14 cellular contexts compared by ENCODE assay signal in genomic region chr1:27785763-27786162, GRCh38. TPM values are rescaled to one million over a fixed set of nuclear protein-coding genes. Genes with fewer than 3 reads are reported as not detected.
DNase-seq lines count a peak whose midpoint lies in the region; ATAC-seq, FAIRE-seq and TF ChIP-seq lines count a peak whose summit lies in the region.
"Had no signal": no experiment of that assay in that cellular context is flagged by ENCODE, and none has a peak within 500 bp of the region (broad histone marks: within the 10 kb centered on the region; RNA-seq: fewer than 3 reads in every experiment).

No MANE protein-coding gene starts in this region.

- peak; percentile 36 for ATAC-seq in left lobe of liver

- peak overlapping the region; percentile 27 for H2AFZ ChIP-seq in mammary epithelial cell (ENCODE audit: low read depth, low read length)

- H3K27me3 ChIP-seq in mammary epithelial cell (ENCODE audit: insufficient read depth, low read length): no peaks in the 10 kb centered on the region
- no peaks in the 10 kb centered on the region for H3K27me3 ChIP-seq in tibial nerve

- no peaks in the 10 kb centered on the region for H3K27me3 Mint-ChIP-seq in activated naive CD4-positive, alpha-beta T cell treated with anti-CD3 and anti-CD28 coated beads, Interleukin-2, amount 50 U/mL, for 24 hours

- no peaks in the 10 kb centered on the region for H3K9me3 Mint-ChIP-seq in activated naive CD4-positive, alpha-beta T cell treated with anti-CD3 and anti-CD28 coated beads, Interleukin-2, amount 50 U/mL, for 24 hours
- H3K9me3 Mint-ChIP-seq: neural crest cell had no signal

- H3K4me3 Mint-ChIP-seq in activated naive CD4-positive, alpha-beta T cell treated with anti-CD3 and anti-CD28 coated beads, Interleukin-2, amount 50 U/mL, for 24 hours: no peak overlapping the region
- H3K4me3 Mint-ChIP-seq: neural crest cell had no signal

- H3K4me2 ChIP-seq in mammary epithelial cell (ENCODE audit: insufficient read depth, low read depth, low read length): no peak overlapping the region
- H3K4me2 ChIP-seq: A549 had no signal

- no TSS peak for BruUV-seq in mammary epithelial cell (replicated peaks; lab: Mats Ljungman, UMichigan)

- H3K27ac ChIP-seq in mammary epithelial cell (ENCODE audit: insufficient read depth, low read depth, low read length): peak overlapping the region; percentile 7
- H3K27ac ChIP-seq in tibial nerve: peak overlapping the region in 3 of 4 donors; percentile 12 to 48 (median 26)
- H3K27ac ChIP-seq: A549 had no signal

- H3K9me3 ChIP-seq in mammary epithelial cell (replicated peaks; ENCODE audit: insufficient read depth, low read length): no peaks in the 10 kb centered on the region
- H3K9me3 ChIP-seq in tibial nerve: no peaks in the 10 kb centered on the region
- H3K9me3 ChIP-seq: A549 had no signal

- H3K4me3 ChIP-seq in mammary epithelial cell (replicated peaks in 1 of 3; ENCODE audit: insufficient read depth in 1 of 3, low read depth in 2 of 3, low read length in 3 of 3): no peak overlapping the region
- H3K4me3 ChIP-seq in tibial nerve: no peak overlapping the region
- H3K4me3 ChIP-seq: A549 had no signal

- CTCF ChIA-PET in mammary epithelial cell (lab: Charles Lee; ENCODE audit: low non-redundant PET): no interaction called here

- peak overlapping the region; percentile 27 for H3K27ac Mint-ChIP-seq in activated naive CD4-positive, alpha-beta T cell treated with anti-CD3 and anti-CD28 coated beads, Interleukin-2, amount 50 U/mL, for 24 hours

- peaks cover 43% of the 10 kb centered on the region for H3K4me1 Mint-ChIP-seq in activated naive CD4-positive, alpha-beta T cell treated with anti-CD3 and anti-CD28 coated beads, Interleukin-2, amount 50 U/mL, for 24 hours
- H3K4me1 Mint-ChIP-seq: neural crest cell had no signal

- FAIRE-seq in D721Med (lab: Jason Lieb, UNC) (no peak), GM12891 (lab: Jason Lieb, UNC) (no peak)
- FAIRE-seq: A549 had no signal

- no peaks in the 10 kb centered on the region for H4K20me1 ChIP-seq in mammary epithelial cell (ENCODE audit: insufficient read depth, low read length)

- dilution Hi-C loops in mammary epithelial cell (cut with HindIII; ENCODE audit: low sequenced_read_pairs): no loop called here

- H3K4me1 ChIP-seq in mammary epithelial cell (ENCODE audit: insufficient read depth, low read length) (peaks cover 9% of the 10 kb centered on the region), tibial nerve (peaks cover 0 to 43% (median 17%) of the 10 kb centered on the region in 4 donors)
- H3K4me1 ChIP-seq: A549 had no signal

- no peak for TF ChIP-seq EP300 in tibial nerve (IDR thresholded peaks at IDR 0.05)

- intact Hi-C loops in mammary epithelial cell (cut with micrococcal nuclease): no loop called here

- H3K36me3 ChIP-seq in mammary epithelial cell (ENCODE audit: insufficient read depth, low read length) (peaks cover 3% of the 10 kb centered on the region), tibial nerve (peaks cover 0 to 14% (median 6%) of the 10 kb centered on the region in 3 donors)

- H3K36me3 Mint-ChIP-seq in activated naive CD4-positive, alpha-beta T cell treated with anti-CD3 and anti-CD28 coated beads, Interleukin-2, amount 50 U/mL, for 24 hours: peaks cover 4% of the 10 kb centered on the region

- DNase-seq in activated naive CD4-positive, alpha-beta T cell (lab: John Stamatoyannopoulos, UW): no peak
- DNase-seq in mammary epithelial cell: peak; percentile 55
- DNase-seq in left lobe of liver (ENCODE audit: low spot score): no peak
- no peak for DNase-seq in tibial nerve (ENCODE audit: low spot score in 2 of 2)
- no peak for DNase-seq in D721Med (ENCODE audit: insufficient read length, low spot score)
- no peak for DNase-seq in NOMO-1 treated with DMSO at 0.1 percent for 48 hours (lab: John Stamatoyannopoulos, UW; ENCODE audit: unreplicated experiment)
- no peak for DNase-seq in GM12891 (ENCODE audit: insufficient read length, low spot score)
- DNase-seq: glutamatergic neuron; NCI-H524 treated with DMSO at 0.1 percent for 48 hours; stimulated activated CD4-positive, alpha-beta T cell treated with anti-CD3 and anti-CD28 coated beads, Interleukin-4, amount 100 ng/mL, for 1 hour; SW 1271 had no signal

- TF ChIP-seq POLR2A in tibial nerve (IDR thresholded peaks at IDR 0.05) (no peak), GM12891 (IDR thresholded peaks at IDR 0.05; ENCODE audit: low read depth, low read length) (no peak)

- H3K9ac ChIP-seq in mammary epithelial cell (ENCODE audit: insufficient read depth, low read length): no peak overlapping the region

- TF ChIP-seq CTCF in mammary epithelial cell (conservative IDR thresholded peaks at IDR 0.05 in 1 of 2, IDR thresholded peaks at IDR 0.05 in 1 of 2; ENCODE audit: extremely low read depth in 1 of 2, insufficient read depth in 1 of 2, low read depth in 1 of 2, low read length in 2 of 2) (no peak), tibial nerve (IDR thresholded peaks at IDR 0.05) (no peak), D721Med (IDR thresholded peaks at IDR 0.05; ENCODE audit: insufficient read depth, missing control alignments) (no peak)

- in situ Hi-C loops in mammary epithelial cell (cut with MboI; ENCODE audit: low sequenced_read_pairs in 2 of 2): no loop called here

- peaks cover 56% of the 10 kb centered on the region for H3K79me2 ChIP-seq in mammary epithelial cell (ENCODE audit: insufficient read depth, low read length)

TF ChIP-seq in GM12891, 5 proteins besides CTCF, POLR2A, EP300 and RAD21:
- TF ChIP-seq TAF1 (IDR thresholded peaks at IDR 0.05; ENCODE audit: low read depth, low read length): no peak
- no peak for TF ChIP-seq PAX5 (IDR thresholded peaks at IDR 0.05; ENCODE audit: insufficient read depth, low read length, severe bottlenecking)
- no peak for TF ChIP-seq SPI1 (IDR thresholded peaks at IDR 0.05; ENCODE audit: low read depth, low read length)
- no peak for TF ChIP-seq POLR2AphosphoS5 (IDR thresholded peaks at IDR 0.05; ENCODE audit: low read depth, low read length)
- TF ChIP-seq POU2F2 (IDR thresholded peaks at IDR 0.05; ENCODE audit: low read depth, low read length): no peak

RNA-seq across cellular contexts. Expression of gene STX12, which starts 12.7 kb away (rescaled TPM):
- total RNA-seq in mammary epithelial cell (10 to 100 TPM; 39.1 to 59.8 TPM), left lobe of liver (14.4 TPM), tibial nerve (10 to 100 TPM; 51.6 to 71.0 (median 66.9) TPM)
- 13.0 TPM for polyA plus RNA-seq in mammary epithelial cell
- polyA minus RNA-seq in mammary epithelial cell: 4.2 TPM
- 14.7 TPM for polyA plus RNA-seq in GM12891 (2012; ENCODE audit: low read depth, missing spikeins)

RNA-seq across cellular contexts. Expression of gene PPP1R8, which starts 44.8 kb away (rescaled TPM):
- total RNA-seq in mammary epithelial cell (10 to 100 TPM; 37.0 to 42.5 TPM), left lobe of liver (10.2 TPM), tibial nerve (10 to 100 TPM; 32.0 to 58.2 (median 37.2) TPM)
- 34.4 TPM for polyA plus RNA-seq in mammary epithelial cell
- polyA minus RNA-seq in mammary epithelial cell: 21.1 TPM
- polyA plus RNA-seq in GM12891 (2012; ENCODE audit: low read depth, missing spikeins): 31.4 TPM
